ENCODE assay signal across 8 cellular contexts in the genomic region with DNA sequence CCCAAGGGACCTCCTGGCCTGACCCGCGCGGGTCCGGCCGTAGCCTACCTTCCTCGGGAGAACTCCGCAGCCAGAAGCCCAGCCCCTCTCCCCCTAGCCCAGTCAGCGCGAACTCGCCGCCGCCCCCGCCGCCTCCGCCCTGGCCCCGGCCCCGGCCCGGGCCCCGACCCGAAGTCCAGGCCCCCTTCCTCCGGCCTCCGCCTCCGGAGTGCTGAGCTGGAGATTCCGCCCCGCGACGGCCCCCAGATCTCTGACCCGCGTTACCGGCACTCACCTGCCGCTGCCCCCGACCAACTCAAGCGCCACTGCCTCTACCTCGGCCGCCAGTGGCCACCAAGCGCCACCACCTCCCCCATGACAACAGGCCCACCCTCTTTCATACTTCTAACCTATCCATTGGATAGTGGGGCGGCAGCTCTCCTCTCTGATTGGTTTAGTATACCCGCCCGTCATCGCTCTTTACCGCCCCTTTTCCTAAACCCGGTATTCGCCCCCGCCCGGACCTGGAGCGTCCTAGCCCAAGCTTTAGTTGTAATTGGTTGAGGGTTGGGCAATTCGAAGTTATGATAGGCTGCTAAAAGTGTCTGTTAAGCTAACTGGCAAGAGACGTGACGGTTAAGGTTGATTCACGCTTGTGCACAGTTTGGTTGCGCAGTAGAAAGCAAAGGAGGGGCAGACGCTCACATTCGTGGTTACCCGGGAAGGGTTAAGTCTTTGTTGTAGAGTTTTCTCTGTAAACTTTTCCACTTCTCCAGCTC. TPM values are rescaled to one million over a fixed set of nuclear protein-coding genes. Genes with fewer than 3 reads are reported as not detected.
DNase-seq lines count a peak whose midpoint lies in the region; ATAC-seq and TF ChIP-seq lines count a peak whose summit lies in the region.

Gene NUMB (minus strand): TSS at position 328 of the 758 bp plus-strand sequence. CDS start 102,795 bp downstream, outside the sequence.

- H3K9me3 Mint-ChIP-seq in activated naive CD4-positive, alpha-beta T cell treated with anti-CD3 and anti-CD28 coated beads, Interleukin-2, amount 50 U/mL, for 72 hours = no peaks in the 10 kb centered on the region

- CTCF ChIA-PET in GM10248 (lab: Yijun Ruan, JAX) = interaction anchor here (0.8 to 2.2 kb wide), 8 partner anchors 9 to 163 kb away, joined by 3 to 9 read pairs (median 4); no protein-coding TSS in a partner anchor

- POLR2A ChIA-PET in GM10248 (lab: Yijun Ruan, JAX) = interaction anchor here (0.6 kb wide), 3 partner anchors 15 to 493 kb away, joined by 3 to 4 read pairs (median 3); no protein-coding TSS in a partner anchor

- H3K27ac ChIP-seq in temporal lobe (ENCODE audit: low read depth, low read length) = peak within 1 kb of the TSS; percentile 54

- peaks cover 10 to 16% of the 10 kb centered on the region in 2 donors for H3K36me3 Mint-ChIP-seq in activated naive CD4-positive, alpha-beta T cell treated with anti-CD3 and anti-CD28 coated beads, Interleukin-2, amount 50 U/mL, for 72 hours

- peak; percentile 96 for DNase-seq in GM10248 (ENCODE audit: extremely low spot score)
- DNase-seq in NCI-H1092 treated with DMSO at 0.1 percent for 48 hours (lab: John Stamatoyannopoulos, UW) = peak; percentile 100
- peak; percentile 86 for DNase-seq in SKM-1 (lab: John Stamatoyannopoulos, UW; ENCODE audit: unreplicated experiment)
- DNase-seq in activated naive CD4-positive, alpha-beta T cell treated with anti-CD3 and anti-CD28 coated beads, Interleukin-2, amount 50 U/mL, for 72 hours (ENCODE audit: low spot score in 2 of 2) = peak; percentile 93 to 96
- peak; percentile 100 for DNase-seq in glomerular endothelial cell (ENCODE audit: extremely low read depth, low read depth, low spot score)
- peak; percentile 96 for DNase-seq in occipital lobe (lab: John Stamatoyannopoulos, UW)

- no peak for TF ChIP-seq CTCF in GM10248 (IDR thresholded peaks at IDR 0.05; ENCODE audit: control extremely low read depth, extremely low read depth, low read depth, missing control alignments)

- peak; percentile 95 for ATAC-seq in HG02610 (IDR thresholded peaks at IDR 0.05; ENCODE audit: unreplicated experiment)
- peak; percentile 95 to 98 for ATAC-seq in activated naive CD4-positive, alpha-beta T cell treated with anti-CD3 and anti-CD28 coated beads, Interleukin-2, amount 50 U/mL, for 72 hours

- H3K27ac Mint-ChIP-seq in activated naive CD4-positive, alpha-beta T cell treated with anti-CD3 and anti-CD28 coated beads, Interleukin-2, amount 50 U/mL, for 72 hours = peak within 1 kb of the TSS; percentile 91 to 99

RNA-seq across cellular contexts. Expression of gene NUMB, which starts in this region (rescaled TPM):
- total RNA-seq in activated naive CD4-positive, alpha-beta T cell treated with anti-CD3 and anti-CD28 coated beads, Interleukin-2, amount 50 U/mL, for 72 hours = 10 to 100 TPM; 34.8 to 41.4 TPM
- total RNA-seq in glomerular endothelial cell (72.4 and 77.6 TPM in 2 replicates), occipital lobe (18.7 TPM), temporal lobe (17.0 TPM)

Comparison
In these comparisons a context has a peak if more than half of its experiments do, and no peak if none do; other contexts are left out.
1. Peak in every context shown above with its lines: DNase-seq, ATAC-seq and H3K27ac ChIP-seq.